13 cellular contexts compared by ENCODE assay signal in genomic region chr16:88192601-88193000, GRCh38.
A peak's percentile ranks its signal among the peaks of the same experiment; 100 is the strongest.
DNase-seq lines count a peak whose midpoint lies in the region; ATAC-seq, FAIRE-seq and TF ChIP-seq lines count a peak whose summit lies in the region.
"Had no signal": no experiment of that assay in that cellular context is flagged by ENCODE, and none has a peak within 500 bp of the region (broad histone marks: within the 10 kb centered on the region; RNA-seq: fewer than 3 reads in every experiment).

No MANE protein-coding gene starts in this region.

- BruUV-seq in IMR-90 (replicated peaks; lab: Mats Ljungman, UMichigan) = no TSS peak

- H2AK9ac ChIP-seq in IMR-90 (replicated peaks; ENCODE audit: low read depth, low read length, poor library complexity) = no peak overlapping the region

- in situ Hi-C loops in IMR-90 (cut with MboI; ENCODE audit: low sequenced_read_pairs) = no loop called here

- TF ChIP-seq RAD21 in IMR-90 (IDR thresholded peaks at IDR 0.05; ENCODE audit: low read length) = no peak

- H3K36me3 ChIP-seq in IMR-90 (ENCODE audit: control insufficient read depth, insufficient read depth, low read length) = no peaks in the 10 kb centered on the region
- no peaks in the 10 kb centered on the region for H3K36me3 ChIP-seq in hepatocyte (replicated peaks; ENCODE audit: insufficient read depth, low read depth)
- H3K36me3 ChIP-seq: BE2C, HAP-1 had no signal

- H3K9ac ChIP-seq in IMR-90 (ENCODE audit: low read depth, low read length) = no peak overlapping the region

- H3K4me3 ChIP-seq in IMR-90 (ENCODE audit: insufficient read depth, low read depth, low read length) (no peak overlapping the region), hepatocyte (no peak overlapping the region)
- H3K4me3 ChIP-seq: HAP-1 had no signal

- H3K4me2 ChIP-seq in IMR-90 (ENCODE audit: low read depth, low read length) = no peak overlapping the region
- no peak overlapping the region for H3K4me2 ChIP-seq in hepatocyte

- TF ChIP-seq CTCF in IMR-90 (conservative IDR thresholded peaks at IDR 0.05; ENCODE audit: low read depth, low read length) = no peak
- TF ChIP-seq CTCF in glutamatergic neuron (IDR thresholded peaks at IDR 0.05; ENCODE audit: partially characterized antibody, unreplicated experiment) = no peak
- no peak for TF ChIP-seq CTCF in hepatocyte (IDR thresholded peaks at IDR 0.05; ENCODE audit: poor library complexity)

- dilution Hi-C loops in IMR-90 (cut with HindIII; ENCODE audit: low sequenced_read_pairs, unreplicated experiment) = no loop called here

- H4K91ac ChIP-seq in IMR-90 (ENCODE audit: insufficient read depth, low read depth, low read length) = no peak overlapping the region; the same call in 1 of the 2 replicates

- FAIRE-seq in GM12892 (lab: Jason Lieb, UNC) = peak; percentile 44

- TF ChIP-seq POLR2A in GM12892 (IDR thresholded peaks at IDR 0.05; ENCODE audit: low read depth, low read length) (no peak), IMR-90 (IDR thresholded peaks at IDR 0.05; ENCODE audit: low read depth, low read length) (no peak)

- POLR2A ChIA-PET in IMR-90 (lab: Charles Lee; ENCODE audit: unreplicated experiment) = no interaction called here

- no peak overlapping the region for H3K23ac ChIP-seq in IMR-90 (ENCODE audit: low read depth, low read length)

- no peak overlapping the region for H3K27ac ChIP-seq in IMR-90 (ENCODE audit: insufficient read depth, low read length)
- H3K27ac ChIP-seq in hepatocyte = no peak overlapping the region

- CTCF ChIA-PET in IMR-90 (lab: Yijun Ruan, JAX) = no interaction called here

- no peaks in the 10 kb centered on the region for H3K9me1 ChIP-seq in IMR-90 (ENCODE audit: insufficient read depth, low read length)

- no peak overlapping the region for H3K4me3 Mint-ChIP-seq in glutamatergic neuron (ENCODE audit: unreplicated experiment)
- no peak overlapping the region for H3K4me3 Mint-ChIP-seq in stimulated activated effector memory CD8-positive, alpha-beta T cell treated with anti-CD3 and anti-CD28 coated beads, Interleukin-12 subunit alpha, Interleukin-12 subunit beta, amount 100 ng/mL, for 72 hours
- H3K4me3 Mint-ChIP-seq: CD4-positive, alpha-beta T cell had no signal

- H3K4ac ChIP-seq in IMR-90 (ENCODE audit: low read depth, low read length) = no peak overlapping the region

- intact Hi-C loops in IMR-90 (cut with micrococcal nuclease) = loop anchor here (5.0 to 10.0 kb wide), 2 partner anchors 55 to 192 kb away; partner anchors contain the start of gene ZNF469

- peak overlapping the region; percentile 90 for H2AK5ac ChIP-seq in IMR-90 (ENCODE audit: low read depth, low read length)

- peak overlapping the region; percentile 70; the same call in 1 of the 3 replicates for H2BK15ac ChIP-seq in IMR-90 (ENCODE audit: low read depth, low read length)

- peaks cover 13% of the 10 kb centered on the region for H3K4me1 Mint-ChIP-seq in glutamatergic neuron (ENCODE audit: low read depth, unreplicated experiment)
- peaks cover 7% of the 10 kb centered on the region for H3K4me1 Mint-ChIP-seq in stimulated activated effector memory CD8-positive, alpha-beta T cell treated with anti-CD3 and anti-CD28 coated beads, Interleukin-12 subunit alpha, Interleukin-12 subunit beta, amount 100 ng/mL, for 72 hours

- no peak overlapping the region for H3K18ac ChIP-seq in IMR-90 (ENCODE audit: low read depth, low read length)

- H3K27ac Mint-ChIP-seq in glutamatergic neuron (ENCODE audit: unreplicated experiment) = peak overlapping the region; percentile 2
- peak overlapping the region; percentile 1 for H3K27ac Mint-ChIP-seq in stimulated activated effector memory CD8-positive, alpha-beta T cell treated with anti-CD3 and anti-CD28 coated beads, Interleukin-12 subunit alpha, Interleukin-12 subunit beta, amount 100 ng/mL, for 72 hours
- H3K27ac Mint-ChIP-seq: CD4-positive, alpha-beta T cell had no signal

- no peak for ATAC-seq in IMR-90 (ENCODE audit: low read depth)
- ATAC-seq in stimulated activated effector memory CD8-positive, alpha-beta T cell treated with anti-CD3 and anti-CD28 coated beads, Interleukin-12 subunit alpha, Interleukin-12 subunit beta, amount 100 ng/mL, for 72 hours = peak; percentile 11

- H3K9me3 ChIP-seq in IMR-90 (ENCODE audit: control insufficient read depth, insufficient read depth, low read length) (peaks cover 5% of the 10 kb centered on the region), hepatocyte (ENCODE audit: low read depth) (no peaks in the 10 kb centered on the region)
- H3K9me3 ChIP-seq: BE2C, HAP-1 had no signal

- no peak overlapping the region for H2BK20ac ChIP-seq in IMR-90 (ENCODE audit: low read depth, low read length)

- H3K14ac ChIP-seq in IMR-90 (replicated peaks; ENCODE audit: low read depth, low read length) = no peak overlapping the region; the same call in 1 of the 2 replicates

- H3K4me1 ChIP-seq in IMR-90 (ENCODE audit: control insufficient read depth, insufficient read depth, low read length) (peaks cover 13% of the 10 kb centered on the region), hepatocyte (ENCODE audit: insufficient read depth) (peaks cover 9% of the 10 kb centered on the region)
- H3K4me1 ChIP-seq: HAP-1 had no signal

- H3K79me2 ChIP-seq in hepatocyte = no peaks in the 10 kb centered on the region

- peaks cover 5% of the 10 kb centered on the region for H3K27me3 Mint-ChIP-seq in glutamatergic neuron (ENCODE audit: unreplicated experiment)
- H3K27me3 Mint-ChIP-seq: CD4-positive, alpha-beta T cell had no signal

- no peaks in the 10 kb centered on the region for H3K9me2 ChIP-seq in hepatocyte (replicated peaks; ENCODE audit: insufficient read depth)

- no peak overlapping the region for H2AFZ ChIP-seq in IMR-90 (replicated peaks; ENCODE audit: low read length, poor library complexity)
- H2AFZ ChIP-seq in hepatocyte = no peak overlapping the region

- H3K27me3 ChIP-seq in IMR-90 (ENCODE audit: control insufficient read depth, insufficient read depth, low read length) = no peaks in the 10 kb centered on the region
- H3K27me3 ChIP-seq in hepatocyte = no peaks in the 10 kb centered on the region
- H3K27me3 ChIP-seq: BE2C had no signal

- H3K9me3 Mint-ChIP-seq in glutamatergic neuron (ENCODE audit: unreplicated experiment) = peaks cover 8% of the 10 kb centered on the region
- H3K9me3 Mint-ChIP-seq in stimulated activated effector memory CD8-positive, alpha-beta T cell treated with anti-CD3 and anti-CD28 coated beads, Interleukin-12 subunit alpha, Interleukin-12 subunit beta, amount 100 ng/mL, for 72 hours = peaks cover 4% of the 10 kb centered on the region
- H3K9me3 Mint-ChIP-seq: CD4-positive, alpha-beta T cell had no signal

- WGBS in IMR-90 (ENCODE audit: extremely low coverage in 2 of 2, insufficient read length in 1 of 2), 2 experiments = 92% methylated on average over 1 of the region's 1 CpG; no CpG with 5 or more reads in 1 of the 2 experiments
- 78% methylated on average over 1 of the region's 1 CpG for WGBS in hepatocyte (ENCODE audit: low lambda C conversion rate, missing lambda C conversion rate)

- H4K8ac ChIP-seq in IMR-90 (ENCODE audit: low read depth in 2 of 2, low read length in 2 of 2) = no peak overlapping the region

- peak overlapping the region; percentile 20 for H2BK120ac ChIP-seq in IMR-90 (ENCODE audit: low read depth, low read length)

- DNase-seq in GM12892 (ENCODE audit: insufficient read length) = no peak
- no peak for DNase-seq in IMR-90
- no peak for DNase-seq in glutamatergic neuron
- peak in 1 of 2 donors; percentile 35 for DNase-seq in stimulated activated effector memory CD8-positive, alpha-beta T cell treated with anti-CD3 and anti-CD28 coated beads, Interleukin-12 subunit alpha, Interleukin-12 subunit beta, amount 100 ng/mL, for 72 hours (ENCODE audit: low spot score in 2 of 2)
- DNase-seq in NCI-H69 (lab: John Stamatoyannopoulos, UW) = no peak
- DNase-seq in retina = no peak
- no peak for DNase-seq in hepatocyte (ENCODE audit: low spot score)
- DNase-seq: BE2C; CD4-positive, alpha-beta T cell; NCI-H187; NCI-H774; RPMI8226 had no signal

- H3K56ac ChIP-seq in IMR-90 (ENCODE audit: extremely low read depth, insufficient read depth, low read length) = no peak overlapping the region

- no peak overlapping the region for H4K5ac ChIP-seq in IMR-90 (ENCODE audit: low read depth, low read length)

- H4K20me1 ChIP-seq in IMR-90 (ENCODE audit: insufficient read depth, low read length) (no peaks in the 10 kb centered on the region), hepatocyte (ENCODE audit: insufficient read depth, poor library complexity, severe bottlenecking) (no peaks in the 10 kb centered on the region)

- H3K79me1 ChIP-seq in IMR-90 (ENCODE audit: low read depth in 1 of 2, low read length in 2 of 2) = no peaks in the 10 kb centered on the region

- H3K36me3 Mint-ChIP-seq in glutamatergic neuron (ENCODE audit: unreplicated experiment) = peaks cover 6% of the 10 kb centered on the region
- peaks cover 8% of the 10 kb centered on the region for H3K36me3 Mint-ChIP-seq in stimulated activated effector memory CD8-positive, alpha-beta T cell treated with anti-CD3 and anti-CD28 coated beads, Interleukin-12 subunit alpha, Interleukin-12 subunit beta, amount 100 ng/mL, for 72 hours

- peak overlapping the region; percentile 52 for H2BK5ac ChIP-seq in IMR-90 (ENCODE audit: low read depth, low read length, poor library complexity, severe bottlenecking)

TF ChIP-seq in IMR-90, 13 proteins besides CTCF, POLR2A, EP300 and RAD21:
- TF ChIP-seq ELK1 (IDR thresholded peaks at IDR 0.05; ENCODE audit: borderline replicate concordance, low read depth, low read length) (no peak), NFE2L2 (IDR thresholded peaks at IDR 0.05; ENCODE audit: low read depth, low read length) (no peak), MXI1 (IDR thresholded peaks at IDR 0.05; ENCODE audit: borderline replicate concordance, low read depth, low read length) (no peak), SMC3 (IDR thresholded peaks at IDR 0.05; ENCODE audit: low read depth, low read length) (no peak), MAFK (IDR thresholded peaks at IDR 0.05; ENCODE audit: low read depth, low read length) (no peak)
